Comparison of ENCODE assay signal across 8 cellular contexts in the genomic region with DNA sequence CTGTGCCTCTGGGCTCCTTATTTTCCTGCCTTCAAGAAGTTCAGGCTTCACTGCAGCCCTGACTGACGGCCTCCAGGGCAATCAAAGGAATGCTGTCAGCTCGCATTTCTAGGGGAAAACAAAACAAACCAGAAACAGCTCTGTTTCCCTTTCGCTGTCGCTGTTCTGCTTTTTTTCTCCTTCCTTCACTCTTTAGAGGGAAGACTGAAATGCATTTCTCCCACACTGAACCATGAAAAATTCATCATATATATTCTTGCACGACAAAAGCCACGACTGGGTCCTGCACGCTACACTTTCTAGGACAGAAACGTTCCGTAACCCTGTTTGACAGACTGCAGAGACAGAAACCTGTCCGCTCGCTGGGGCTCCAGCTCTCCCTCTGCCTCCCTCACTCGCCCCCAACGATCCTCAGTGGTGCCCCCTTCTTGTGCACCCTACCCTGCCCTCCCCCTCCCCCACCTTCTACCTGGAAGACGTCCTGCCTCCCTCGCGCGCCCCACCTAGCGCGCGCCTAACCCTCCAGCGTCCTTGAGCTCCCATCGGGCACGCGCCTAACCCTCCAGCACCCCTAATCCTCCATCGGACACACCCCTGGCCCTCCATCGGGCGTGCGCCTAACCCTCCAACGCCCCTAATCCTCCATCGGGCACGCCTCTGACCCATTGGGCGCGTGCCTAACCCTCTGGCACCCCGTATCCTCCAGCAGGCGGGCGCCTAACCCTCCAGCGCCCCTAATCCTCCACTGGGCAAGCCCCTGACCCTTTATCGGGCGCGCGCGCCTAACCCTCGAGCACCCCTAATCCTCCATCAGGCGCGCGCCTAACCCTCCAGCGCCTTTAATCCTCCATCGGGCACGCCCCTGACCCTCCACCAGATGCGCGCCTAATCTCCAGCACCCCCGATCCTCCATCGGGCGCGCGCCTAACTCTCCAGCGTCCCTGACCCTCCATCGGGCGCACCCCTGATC. TPM values are rescaled to one million over a fixed set of nuclear protein-coding genes. Genes with fewer than 3 reads are reported as not detected.
DNase-seq lines count a peak whose midpoint lies in the region; ATAC-seq, FAIRE-seq and TF ChIP-seq lines count a peak whose summit lies in the region.
"Had no signal": no experiment of that assay in that cellular context is flagged by ENCODE, and none has a peak within 500 bp of the region (broad histone marks: within the 10 kb centered on the region; RNA-seq: fewer than 3 reads in every experiment).

No MANE protein-coding gene starts in this region.

- H3K27me3 Mint-ChIP-seq in HFFc6 (ENCODE audit: insufficient read depth) = peaks cover 19% of the 10 kb centered on the region

- no peaks in the 10 kb centered on the region for H3K36me3 ChIP-seq in pancreas

- no peak for FAIRE-seq in pancreas (lab: Jason Lieb, UNC)

- H3K4me1 ChIP-seq in pancreas = no peaks in the 10 kb centered on the region

- no peaks in the 10 kb centered on the region for H3K9me3 ChIP-seq in pancreas

- H3K27ac ChIP-seq in VCaP (peak overlapping the region; percentile 82), pancreas (no peak overlapping the region)
- H3K27ac ChIP-seq: SK-N-MC had no signal

- no peaks in the 10 kb centered on the region for H3K27me3 ChIP-seq in pancreas

- no peak for TF ChIP-seq CTCF in HFFc6 (IDR thresholded peaks at IDR 0.05)
- TF ChIP-seq CTCF in VCaP (conservative IDR thresholded peaks at IDR 0.05) = peak; percentile 20
- no peak for TF ChIP-seq CTCF in foreskin fibroblast (IDR thresholded peaks at IDR 0.05; ENCODE audit: low read depth, low read length)
- no peak for TF ChIP-seq CTCF in pancreas (IDR thresholded peaks at IDR 0.05)

- DNase-seq in HFFc6 (no peak), foreskin fibroblast (peak; percentile 2 to 9), pancreas (peak in 3 of 6 donors; percentile 23 to 59 (median 58)), cerebellum (ENCODE audit: low spot score) (no peak)

- H3K4me3 ChIP-seq in foreskin fibroblast (ENCODE audit: low read depth in 1 of 2, low read length in 2 of 2) = peak overlapping the region; percentile 12 to 20
- H3K4me3 ChIP-seq in pancreas = peak overlapping the region; percentile 23 to 48 (median 36)
- H3K4me3 ChIP-seq: SK-N-MC had no signal

- 32 to 39% methylated on average over 59 of the region's 59 CpGs for WGBS in pancreas, 2 donors

- no peaks in the 10 kb centered on the region for H3K4me1 Mint-ChIP-seq in HFFc6 (ENCODE audit: low read depth)

- no peaks in the 10 kb centered on the region for H3K36me3 Mint-ChIP-seq in HFFc6 (ENCODE audit: low read depth)

- no peaks in the 10 kb centered on the region for H3K9me3 Mint-ChIP-seq in HFFc6

- intact Hi-C loops in pancreas (cut with DNase I) = no loop called here

- peak overlapping the region; percentile 54; the same call in 1 of the 2 replicates for H3K4me3 Mint-ChIP-seq in HFFc6

- H3K27ac Mint-ChIP-seq in HFFc6 = no peak overlapping the region

- ATAC-seq in pancreas = peak; percentile 33 to 84 (median 72)
- ATAC-seq in GM19463 (IDR thresholded peaks at IDR 0.05; ENCODE audit: unreplicated experiment) = no peak
- no peak for ATAC-seq in HG03457 (IDR thresholded peaks at IDR 0.05; ENCODE audit: unreplicated experiment)

RNA-seq across cellular contexts. Expression of a gene that starts 37.1 kb away (rescaled TPM):
- not detected for total RNA-seq in HFFc6 (2021; fragmentation: NEBNext Ultra II Directional; extraction: Animal tissue kit (Norgen Biotek cat#: 25700))
- under 1 TPM; 0.09 to 0.91 (median 0.19) TPM for total RNA-seq in pancreas
- polyA plus RNA-seq in pancreas = under 1 TPM in 1 of 2 donors, not detected in 1; 0.12 TPM
- total RNA-seq in cerebellum = 1.00 TPM

Comparison
In these comparisons a context has a peak if more than half of its experiments do, and no peak if none do; other contexts are left out.
1. DNase-seq: peak in foreskin fibroblast (2 of 2); none in HFFc6 (single experiment) and cerebellum (single experiment).
2. ATAC-seq: peak in pancreas (4 of 4); none in GM19463 (single experiment) and HG03457 (single experiment).